Comparison of ENCODE assay signal across 8 cellular contexts in the genomic region with DNA sequence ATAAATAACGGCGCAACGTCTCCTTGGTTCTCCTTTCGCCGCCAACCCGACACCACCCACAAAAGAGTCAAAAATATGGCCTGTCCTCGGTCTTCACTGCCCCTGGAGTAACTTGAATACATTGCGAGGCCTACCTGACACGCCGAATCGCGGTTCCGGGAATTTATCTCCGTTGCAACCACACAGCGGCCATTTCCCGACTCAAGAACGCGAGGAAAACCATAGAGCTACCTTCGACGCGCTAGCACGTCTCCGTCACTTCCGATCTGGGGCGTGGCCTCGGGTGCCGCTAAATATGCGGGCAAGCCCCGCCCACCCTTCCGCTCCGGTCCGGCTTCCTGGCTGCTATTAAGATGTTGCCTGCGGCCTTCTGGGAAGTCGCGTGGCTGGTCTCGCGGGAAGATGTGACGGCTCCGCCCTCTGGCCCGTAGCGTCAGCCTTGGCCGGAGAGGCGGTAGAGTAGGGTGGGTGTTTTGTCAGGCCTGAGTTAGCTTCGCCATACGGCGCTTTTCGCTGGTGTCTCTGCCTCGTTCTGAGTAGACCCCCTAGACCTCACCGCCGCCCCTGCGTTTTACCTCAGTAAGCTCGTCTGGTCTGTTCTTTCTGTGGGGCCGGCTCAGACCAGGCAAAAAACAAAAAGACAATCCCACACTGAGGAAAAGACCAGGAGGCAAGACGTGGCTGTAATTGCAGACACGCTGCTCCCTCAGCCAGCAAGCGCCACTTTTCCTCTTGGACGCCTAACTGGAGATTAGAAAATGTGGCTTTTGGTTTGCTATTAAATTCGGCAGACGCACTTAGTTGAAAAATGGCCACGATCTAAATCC.
DNase-seq lines count a peak whose midpoint lies in the region; ATAC-seq and TF ChIP-seq lines count a peak whose summit lies in the region.

A gene with protein sequence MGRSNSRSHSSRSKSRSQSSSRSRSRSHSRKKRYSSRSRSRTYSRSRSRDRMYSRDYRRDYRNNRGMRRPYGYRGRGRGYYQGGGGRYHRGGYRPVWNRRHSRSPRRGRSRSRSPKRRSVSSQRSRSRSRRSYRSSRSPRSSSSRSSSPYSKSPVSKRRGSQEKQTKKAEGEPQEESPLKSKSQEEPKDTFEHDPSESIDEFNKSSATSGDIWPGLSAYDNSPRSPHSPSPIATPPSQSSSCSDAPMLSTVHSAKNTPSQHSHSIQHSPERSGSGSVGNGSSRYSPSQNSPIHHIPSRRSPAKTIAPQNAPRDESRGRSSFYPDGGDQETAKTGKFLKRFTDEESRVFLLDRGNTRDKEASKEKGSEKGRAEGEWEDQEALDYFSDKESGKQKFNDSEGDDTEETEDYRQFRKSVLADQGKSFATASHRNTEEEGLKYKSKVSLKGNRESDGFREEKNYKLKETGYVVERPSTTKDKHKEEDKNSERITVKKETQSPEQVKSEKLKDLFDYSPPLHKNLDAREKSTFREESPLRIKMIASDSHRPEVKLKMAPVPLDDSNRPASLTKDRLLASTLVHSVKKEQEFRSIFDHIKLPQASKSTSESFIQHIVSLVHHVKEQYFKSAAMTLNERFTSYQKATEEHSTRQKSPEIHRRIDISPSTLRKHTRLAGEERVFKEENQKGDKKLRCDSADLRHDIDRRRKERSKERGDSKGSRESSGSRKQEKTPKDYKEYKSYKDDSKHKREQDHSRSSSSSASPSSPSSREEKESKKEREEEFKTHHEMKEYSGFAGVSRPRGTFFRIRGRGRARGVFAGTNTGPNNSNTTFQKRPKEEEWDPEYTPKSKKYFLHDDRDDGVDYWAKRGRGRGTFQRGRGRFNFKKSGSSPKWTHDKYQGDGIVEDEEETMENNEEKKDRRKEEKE (minus strand): TSS at position 268 of the 827 bp plus-strand sequence. CDS start 9,980 bp downstream, outside the sequence.

- H3K27me3 ChIP-seq in GM06990 (replicated peaks; ENCODE audit: control insufficient read depth, insufficient read depth, low read length), result no peaks in the 10 kb centered on the region

- peak within 1 kb of the TSS; percentile 98 for H3K4me3 Mint-ChIP-seq in activated naive CD4-positive, alpha-beta T cell treated with anti-CD3 and anti-CD28 coated beads, Interleukin-2, amount 50 U/mL, for 24 hours

- DNase-seq in GM06990 (ENCODE audit: extremely low read depth, insufficient read length) (peak; percentile 100), NCI-H1092 (lab: John Stamatoyannopoulos, UW) (peak; percentile 97), germinal center (ENCODE audit: low spot score) (peak; percentile 93), non-pigmented ciliary epithelial cell (ENCODE audit: low read depth) (peak; percentile 97), superior temporal gyrus (ENCODE audit: extremely low spot score) (peak; percentile 100)

- peak; percentile 93 for ATAC-seq in HG02588 (IDR thresholded peaks at IDR 0.05; ENCODE audit: unreplicated experiment)
- ATAC-seq in SK-N-SH treated with all-trans-retinoic acid at 6 μM for 48 hours, result peak; percentile 95

- H3K4me3 ChIP-seq in GM06990 (replicated peaks; ENCODE audit: low read depth, low read length), result peak within 1 kb of the TSS; percentile 100

- TF ChIP-seq CTCF in GM06990 (IDR thresholded peaks at IDR 0.05; ENCODE audit: insufficient read depth, low read length, poor library complexity, severe bottlenecking), result no peak

- H3K36me3 Mint-ChIP-seq in activated naive CD4-positive, alpha-beta T cell treated with anti-CD3 and anti-CD28 coated beads, Interleukin-2, amount 50 U/mL, for 24 hours, result peaks cover 12% of the 10 kb centered on the region

- no peaks in the 10 kb centered on the region; the same call in 1 of the 2 replicates for H3K36me3 ChIP-seq in GM06990 (ENCODE audit: control insufficient read depth, insufficient read depth, low read length)

- H3K9me3 Mint-ChIP-seq in activated naive CD4-positive, alpha-beta T cell treated with anti-CD3 and anti-CD28 coated beads, Interleukin-2, amount 50 U/mL, for 24 hours, result no peaks in the 10 kb centered on the region

- peak within 1 kb of the TSS; percentile 100 for H3K27ac Mint-ChIP-seq in activated naive CD4-positive, alpha-beta T cell treated with anti-CD3 and anti-CD28 coated beads, Interleukin-2, amount 50 U/mL, for 24 hours

- no peaks in the 10 kb centered on the region for H3K27me3 Mint-ChIP-seq in activated naive CD4-positive, alpha-beta T cell treated with anti-CD3 and anti-CD28 coated beads, Interleukin-2, amount 50 U/mL, for 24 hours

- peaks cover 51% of the 10 kb centered on the region for H3K4me1 Mint-ChIP-seq in activated naive CD4-positive, alpha-beta T cell treated with anti-CD3 and anti-CD28 coated beads, Interleukin-2, amount 50 U/mL, for 24 hours

TF ChIP-seq in SK-N-SH treated with all-trans-retinoic acid at 6 μM for 48 hours, 23 proteins besides CTCF, POLR2A, EP300 and RAD21 (continues in another document):
- TF ChIP-seq ZC3H10 (CRISPR knock-in tag; IDR thresholded peaks at IDR 0.05) (no peak), CSDC2 (CRISPR knock-in tag; IDR thresholded peaks at IDR 0.05) (0 out of 2 replicates have a peak, but pooled peaks have one; percentile 25), ISL1 (CRISPR knock-in tag; IDR thresholded peaks at IDR 0.05) (0 out of 2 replicates have a peak, but pooled peaks have one; percentile 10), TSHZ2 (CRISPR knock-in tag; IDR thresholded peaks at IDR 0.05) (peak; percentile 22; the same call in 1 of the 2 replicates), ZFP3 (CRISPR knock-in tag; IDR thresholded peaks at IDR 0.05) (no peak), BACH2 (CRISPR knock-in tag; IDR thresholded peaks at IDR 0.05; ENCODE audit: borderline replicate concordance) (no peak), ZNF70 (CRISPR knock-in tag; IDR thresholded peaks at IDR 0.05) (no peak), ZNF565 (CRISPR knock-in tag; conservative IDR thresholded peaks at IDR 0.05; ENCODE audit: low read depth) (0 out of 2 replicates have a peak, but pooled peaks have one; percentile 39), SNAI2 (CRISPR knock-in tag; IDR thresholded peaks at IDR 0.05) (peak; percentile 73; the same call in 1 of the 2 replicates), RARB (CRISPR knock-in tag; IDR thresholded peaks at IDR 0.05) (peak; percentile 64; the same call in 1 of the 2 replicates), ZFP30 (CRISPR knock-in tag; IDR thresholded peaks at IDR 0.05) (no peak), TCF4 (CRISPR knock-in tag; IDR thresholded peaks at IDR 0.05; ENCODE audit: borderline replicate concordance) (no peak), TOX (CRISPR knock-in tag; IDR thresholded peaks at IDR 0.05; ENCODE audit: borderline replicate concordance) (no peak)
- TF ChIP-seq, protein P1, sequence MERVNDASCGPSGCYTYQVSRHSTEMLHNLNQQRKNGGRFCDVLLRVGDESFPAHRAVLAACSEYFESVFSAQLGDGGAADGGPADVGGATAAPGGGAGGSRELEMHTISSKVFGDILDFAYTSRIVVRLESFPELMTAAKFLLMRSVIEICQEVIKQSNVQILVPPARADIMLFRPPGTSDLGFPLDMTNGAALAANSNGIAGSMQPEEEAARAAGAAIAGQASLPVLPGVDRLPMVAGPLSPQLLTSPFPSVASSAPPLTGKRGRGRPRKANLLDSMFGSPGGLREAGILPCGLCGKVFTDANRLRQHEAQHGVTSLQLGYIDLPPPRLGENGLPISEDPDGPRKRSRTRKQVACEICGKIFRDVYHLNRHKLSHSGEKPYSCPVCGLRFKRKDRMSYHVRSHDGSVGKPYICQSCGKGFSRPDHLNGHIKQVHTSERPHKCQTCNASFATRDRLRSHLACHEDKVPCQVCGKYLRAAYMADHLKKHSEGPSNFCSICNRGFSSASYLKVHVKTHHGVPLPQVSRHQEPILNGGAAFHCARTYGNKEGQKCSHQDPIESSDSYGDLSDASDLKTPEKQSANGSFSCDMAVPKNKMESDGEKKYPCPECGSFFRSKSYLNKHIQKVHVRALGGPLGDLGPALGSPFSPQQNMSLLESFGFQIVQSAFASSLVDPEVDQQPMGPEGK (CRISPR knock-in tag; IDR thresholded peaks at IDR 0.05; ENCODE audit: borderline replicate concordance), result peak; percentile 49; the same call in 1 of the 2 replicates
- TF ChIP-seq, protein P2, sequence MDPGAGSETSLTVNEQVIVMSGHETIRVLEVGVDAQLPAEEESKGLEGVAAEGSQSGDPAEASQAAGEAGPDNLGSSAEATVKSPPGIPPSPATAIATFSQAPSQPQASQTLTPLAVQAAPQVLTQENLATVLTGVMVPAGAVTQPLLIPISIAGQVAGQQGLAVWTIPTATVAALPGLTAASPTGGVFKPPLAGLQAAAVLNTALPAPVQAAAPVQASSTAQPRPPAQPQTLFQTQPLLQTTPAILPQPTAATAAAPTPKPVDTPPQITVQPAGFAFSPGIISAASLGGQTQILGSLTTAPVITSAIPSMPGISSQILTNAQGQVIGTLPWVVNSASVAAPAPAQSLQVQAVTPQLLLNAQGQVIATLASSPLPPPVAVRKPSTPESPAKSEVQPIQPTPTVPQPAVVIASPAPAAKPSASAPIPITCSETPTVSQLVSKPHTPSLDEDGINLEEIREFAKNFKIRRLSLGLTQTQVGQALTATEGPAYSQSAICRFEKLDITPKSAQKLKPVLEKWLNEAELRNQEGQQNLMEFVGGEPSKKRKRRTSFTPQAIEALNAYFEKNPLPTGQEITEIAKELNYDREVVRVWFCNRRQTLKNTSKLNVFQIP (CRISPR knock-in tag; IDR thresholded peaks at IDR 0.05; ENCODE audit: borderline replicate concordance, low read depth), result 0 out of 2 replicates have a peak, but pooled peaks have one; percentile 43

Comparison
In these comparisons a context has a peak if more than half of its experiments do, and no peak if none do; other contexts are left out.
1. Peak in every context shown above with its lines: DNase-seq, ATAC-seq and H3K4me3 ChIP-seq.